In the genomic region with DNA sequence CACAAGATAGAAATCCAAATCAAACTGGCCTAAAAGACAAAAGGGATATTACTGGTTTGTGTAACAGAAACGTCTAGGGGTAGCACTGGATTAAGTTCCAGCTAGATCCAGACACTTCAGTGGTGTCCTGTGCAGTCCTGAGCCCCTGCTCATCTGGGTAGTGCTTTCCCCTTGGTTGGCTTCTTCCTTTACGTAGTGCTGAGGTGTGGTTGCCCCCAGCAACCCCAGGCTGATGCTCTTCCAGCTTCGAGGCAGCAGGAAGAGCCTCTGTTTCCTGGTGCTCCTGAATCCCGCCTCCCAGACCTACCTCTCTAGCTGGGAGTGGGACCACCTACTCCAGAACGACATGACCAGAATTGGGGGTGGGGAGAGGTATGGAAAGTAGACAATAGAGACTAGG, we compare ENCODE assay signal across 15 cellular contexts.
DNase-seq lines count a peak whose midpoint lies in the region; ATAC-seq and TF ChIP-seq lines count a peak whose summit lies in the region.
"Had no signal": no experiment of that assay in that cellular context is flagged by ENCODE, and none has a peak within 500 bp of the region (broad histone marks: within the 10 kb centered on the region; RNA-seq: fewer than 3 reads in every experiment).

No MANE protein-coding gene starts in this region.

- H3K9me2 ChIP-seq in SK-N-SH = no peaks in the 10 kb centered on the region

- H4K5ac ChIP-seq in IMR-90 (ENCODE audit: low read depth, low read length) = no peak overlapping the region

- no peaks in the 10 kb centered on the region for H3K9me1 ChIP-seq in IMR-90 (ENCODE audit: insufficient read depth, low read length)

- H4K20me1 ChIP-seq in SK-N-SH (ENCODE audit: insufficient read depth) (no peaks in the 10 kb centered on the region), IMR-90 (ENCODE audit: insufficient read depth, low read length) (no peaks in the 10 kb centered on the region)

- TF ChIP-seq EP300 in SK-N-SH (IDR thresholded peaks at IDR 0.05; ENCODE audit: borderline replicate concordance in 1 of 2, low read depth in 1 of 2, low read length in 1 of 2) (no peak), esophagus muscularis mucosa (IDR thresholded peaks at IDR 0.05) (no peak)

- intact Hi-C loops in IMR-90 (cut with micrococcal nuclease) (no loop called here), esophagus muscularis mucosa (cut with DNase I) (no loop called here)

- DNase-seq in SK-N-SH (no peak), IMR-90 (no peak), esophagus muscularis mucosa (ENCODE audit: extremely low spot score) (peak; percentile 79), NCI-H1436 treated with DMSO at 0.1 percent for 48 hours (lab: John Stamatoyannopoulos, UW) (no peak), NCI-H1930 (lab: John Stamatoyannopoulos, UW) (no peak), GM10266 (ENCODE audit: extremely low spot score) (no peak)
- DNase-seq in stimulated activated CD8-positive, alpha-beta memory T cell treated with anti-CD3 and anti-CD28 coated beads, Interleukin-4, amount 100 ng/mL, for 48 hours = no peak
- DNase-seq: 8988T; Caco-2; CD4-positive, alpha-beta T cell; GF-D8 had no signal

- no peaks in the 10 kb centered on the region for H3K36me3 ChIP-seq in SK-N-SH (replicated peaks in 1 of 2; ENCODE audit: control insufficient read depth in 1 of 2, insufficient read depth in 2 of 2, low read length in 1 of 2)
- no peaks in the 10 kb centered on the region for H3K36me3 ChIP-seq in IMR-90 (ENCODE audit: control insufficient read depth, insufficient read depth, low read length)
- H3K36me3 ChIP-seq in esophagus muscularis mucosa = no peaks in the 10 kb centered on the region
- H3K36me3 ChIP-seq: HAP-1 had no signal

- TF ChIP-seq POLR2A in IMR-90 (IDR thresholded peaks at IDR 0.05; ENCODE audit: low read depth, low read length) (no peak), esophagus muscularis mucosa (IDR thresholded peaks at IDR 0.05; ENCODE audit: low read depth) (no peak)

- H3F3A ChIP-seq in SK-N-SH (replicated peaks; ENCODE audit: insufficient read depth) = peaks cover 24% of the 10 kb centered on the region

- H3K79me2 ChIP-seq in SK-N-SH (ENCODE audit: insufficient read depth) = no peaks in the 10 kb centered on the region

- H3K23ac ChIP-seq in IMR-90 (ENCODE audit: low read depth, low read length) = no peak overlapping the region

- H3K4me3 ChIP-seq in SK-N-SH (ENCODE audit: low read depth in 2 of 2, low read length in 1 of 2) (no peak overlapping the region), IMR-90 (ENCODE audit: insufficient read depth, low read depth, low read length) (no peak overlapping the region), esophagus muscularis mucosa (no peak overlapping the region)
- H3K4me3 ChIP-seq: GM12878, HAP-1 had no signal

- H3K56ac ChIP-seq in IMR-90 (ENCODE audit: extremely low read depth, insufficient read depth, low read length) = no peak overlapping the region

- H2AFZ ChIP-seq in SK-N-SH (ENCODE audit: low read depth) = peak overlapping the region; percentile 37; the same call in 1 of the 2 replicates
- H2AFZ ChIP-seq in IMR-90 (replicated peaks; ENCODE audit: low read length, poor library complexity) = peak overlapping the region; percentile 44

- H3K4me2 ChIP-seq in SK-N-SH (no peak overlapping the region), IMR-90 (ENCODE audit: low read depth, low read length) (no peak overlapping the region)

- H3K9ac ChIP-seq in SK-N-SH (no peak overlapping the region), IMR-90 (ENCODE audit: low read depth, low read length) (no peak overlapping the region)

- no peak overlapping the region for H2BK120ac ChIP-seq in IMR-90 (ENCODE audit: low read depth, low read length)

- TF ChIP-seq CTCF in SK-N-SH (IDR thresholded peaks at IDR 0.05) (no peak), IMR-90 (conservative IDR thresholded peaks at IDR 0.05; ENCODE audit: low read depth, low read length) (no peak), esophagus muscularis mucosa (IDR thresholded peaks at IDR 0.05) (no peak), GM10266 (IDR thresholded peaks at IDR 0.05; ENCODE audit: control insufficient read depth, insufficient read depth, low read depth, missing control alignments) (no peak)

- no peak overlapping the region for H2AK9ac ChIP-seq in IMR-90 (replicated peaks; ENCODE audit: low read depth, low read length, poor library complexity)

- 34% methylated on average over 5 of the region's 5 CpGs for WGBS in SK-N-SH (ENCODE audit: low lambda C conversion rate)
- no CpG with 5 or more reads among the region's 5 CpGs for WGBS in IMR-90 (ENCODE audit: extremely low coverage in 2 of 2, insufficient read length in 1 of 2), 2 experiments
- WGBS in esophagus muscularis mucosa = 68% methylated on average over 4 of the region's 5 CpGs

- no peak overlapping the region for H2BK5ac ChIP-seq in IMR-90 (ENCODE audit: low read depth, low read length, poor library complexity, severe bottlenecking)

- H2BK15ac ChIP-seq in IMR-90 (ENCODE audit: low read depth, low read length) = no peak overlapping the region; the same call in 2 of the 3 replicates

- POLR2A ChIA-PET in SK-N-SH (lab: Yijun Ruan, JAX) = no interaction called here
- POLR2A ChIA-PET in IMR-90 (lab: Charles Lee; ENCODE audit: unreplicated experiment) = no interaction called here

- H3K9me3 ChIP-seq in SK-N-SH (no peaks in the 10 kb centered on the region), IMR-90 (ENCODE audit: control insufficient read depth, insufficient read depth, low read length) (peaks cover 4% of the 10 kb centered on the region), esophagus muscularis mucosa (peaks cover 0 to 5% (median 1%) of the 10 kb centered on the region in 4 donors)
- H3K9me3 ChIP-seq: Caco-2, HAP-1 had no signal

- H3K27me3 ChIP-seq in SK-N-SH (ENCODE audit: insufficient read depth) (no peaks in the 10 kb centered on the region), IMR-90 (ENCODE audit: control insufficient read depth, insufficient read depth, low read length) (no peaks in the 10 kb centered on the region), esophagus muscularis mucosa (no peaks in the 10 kb centered on the region)

- no peak overlapping the region for H2AK5ac ChIP-seq in IMR-90 (ENCODE audit: low read depth, low read length)

- no peak overlapping the region for H2BK20ac ChIP-seq in IMR-90 (ENCODE audit: low read depth, low read length)

- H4K8ac ChIP-seq in IMR-90 (ENCODE audit: low read depth in 2 of 2, low read length in 2 of 2) = no peak overlapping the region

- CTCF ChIA-PET in SK-N-SH (lab: Yijun Ruan, JAX) = interaction anchor here (0.6 kb wide), 1 partner anchor 306 kb away, joined by 3 read pairs; no protein-coding TSS in a partner anchor
- CTCF ChIA-PET in IMR-90 (lab: Yijun Ruan, JAX) = no interaction called here

- no peak overlapping the region for H4K91ac ChIP-seq in IMR-90 (ENCODE audit: insufficient read depth, low read depth, low read length)

- TF ChIP-seq RAD21 in SK-N-SH (IDR thresholded peaks at IDR 0.05; ENCODE audit: low read length) (no peak), IMR-90 (IDR thresholded peaks at IDR 0.05; ENCODE audit: low read length) (no peak)

- H3K4ac ChIP-seq in IMR-90 (ENCODE audit: low read depth, low read length) = no peak overlapping the region

- BruUV-seq in IMR-90 (replicated peaks; lab: Mats Ljungman, UMichigan) = no TSS peak

- in situ Hi-C loops in IMR-90 (cut with MboI; ENCODE audit: low sequenced_read_pairs) = loop anchor here (25.0 kb wide), 1 partner anchor 588 kb away; no protein-coding TSS in a partner anchor

- no peaks in the 10 kb centered on the region for H3K79me1 ChIP-seq in IMR-90 (ENCODE audit: low read depth in 1 of 2, low read length in 2 of 2)

- dilution Hi-C loops in IMR-90 (cut with HindIII; ENCODE audit: low sequenced_read_pairs, unreplicated experiment) = no loop called here

- H3K27ac ChIP-seq in SK-N-SH (ENCODE audit: low read depth in 2 of 2, low read length in 1 of 2) (peak overlapping the region in 1 of 2 experiments; percentile 86; a peak in 2 of 4 replicates), IMR-90 (ENCODE audit: insufficient read depth, low read length) (no peak overlapping the region), esophagus muscularis mucosa (replicated peaks in 1 of 4) (no peak overlapping the region)
- H3K27ac ChIP-seq: C4-2B had no signal

- no peak overlapping the region for H3K18ac ChIP-seq in IMR-90 (ENCODE audit: low read depth, low read length)

- ATAC-seq in SK-N-SH treated with all-trans-retinoic acid at 6 μM for 48 hours = no peak
- ATAC-seq in IMR-90 (ENCODE audit: low read depth) = no peak
- ATAC-seq: GM12878 had no signal

- peaks cover 0 to 21% of the 10 kb centered on the region in 2 experiments; a peak in 1 of 4 replicates for H3K4me1 ChIP-seq in SK-N-SH (ENCODE audit: control insufficient read depth in 1 of 2, insufficient read depth in 2 of 2, low read depth in 1 of 2, low read length in 1 of 2)
- H3K4me1 ChIP-seq in IMR-90 (ENCODE audit: control insufficient read depth, insufficient read depth, low read length) = no peaks in the 10 kb centered on the region
- no peaks in the 10 kb centered on the region for H3K4me1 ChIP-seq in esophagus muscularis mucosa
- H3K4me1 ChIP-seq: Caco-2, HAP-1 had no signal

- H3K14ac ChIP-seq in IMR-90 (replicated peaks; ENCODE audit: low read depth, low read length) = no peak overlapping the region

TF ChIP-seq in SK-N-SH, 30 proteins besides CTCF, POLR2A, EP300 and RAD21 (continues in another document):
- TF ChIP-seq SMC3 (IDR thresholded peaks at IDR 0.05; ENCODE audit: low read depth, low read length) (no peak), SIN3A (IDR thresholded peaks at IDR 0.05; ENCODE audit: borderline replicate concordance, low read depth, low read length) (no peak), CHD2 (IDR thresholded peaks at IDR 0.05; ENCODE audit: low read length, partially characterized antibody) (no peak)

TF ChIP-seq in IMR-90, 13 proteins besides CTCF, POLR2A, EP300 and RAD21 (continues in another document):
- TF ChIP-seq MAFK (IDR thresholded peaks at IDR 0.05; ENCODE audit: low read depth, low read length) = no peak
- TF ChIP-seq, protein P1, sequence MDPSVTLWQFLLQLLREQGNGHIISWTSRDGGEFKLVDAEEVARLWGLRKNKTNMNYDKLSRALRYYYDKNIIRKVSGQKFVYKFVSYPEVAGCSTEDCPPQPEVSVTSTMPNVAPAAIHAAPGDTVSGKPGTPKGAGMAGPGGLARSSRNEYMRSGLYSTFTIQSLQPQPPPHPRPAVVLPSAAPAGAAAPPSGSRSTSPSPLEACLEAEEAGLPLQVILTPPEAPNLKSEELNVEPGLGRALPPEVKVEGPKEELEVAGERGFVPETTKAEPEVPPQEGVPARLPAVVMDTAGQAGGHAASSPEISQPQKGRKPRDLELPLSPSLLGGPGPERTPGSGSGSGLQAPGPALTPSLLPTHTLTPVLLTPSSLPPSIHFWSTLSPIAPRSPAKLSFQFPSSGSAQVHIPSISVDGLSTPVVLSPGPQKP (IDR thresholded peaks at IDR 0.05; ENCODE audit: borderline replicate concordance, low read depth, low read length) = no peak
- no peak for TF ChIP-seq BHLHE40 (IDR thresholded peaks at IDR 0.05; ENCODE audit: low read depth, low read length)
- no peak for TF ChIP-seq NFE2L2 (IDR thresholded peaks at IDR 0.05; ENCODE audit: low read depth, low read length)
- no peak for TF ChIP-seq RFX5 (IDR thresholded peaks at IDR 0.05; ENCODE audit: low read depth, low read length)
- TF ChIP-seq CHD1 (IDR thresholded peaks at IDR 0.05; ENCODE audit: low read depth, low read length) = no peak
